ENCODE assay signal across 14 cellular contexts in genomic region chr20:32297439-32297838, GRCh38. TPM values are rescaled to one million over a fixed set of nuclear protein-coding genes. Genes with fewer than 3 reads are reported as not detected.
A peak's percentile ranks its signal among the peaks of the same experiment; 100 is the strongest.
DNase-seq lines count a peak whose midpoint lies in the region; ATAC-seq and TF ChIP-seq lines count a peak whose summit lies in the region.
"Had no signal": no experiment of that assay in that cellular context is flagged by ENCODE, and none has a peak within 500 bp of the region (broad histone marks: within the 10 kb centered on the region; RNA-seq: fewer than 3 reads in every experiment).

No MANE protein-coding gene starts in this region.

- no peak for TF ChIP-seq EP300 in ovary (IDR thresholded peaks at IDR 0.05)

- H3K4me3 Mint-ChIP-seq in activated T-helper 17 cell treated with anti-CD3 and anti-CD28 coated beads, Interleukin-2, amount 50 U/mL, for 72 hours: peak overlapping the region; percentile 42
- no peak overlapping the region for H3K4me3 Mint-ChIP-seq in memory B cell
- H3K4me3 Mint-ChIP-seq: CD4-positive, alpha-beta memory T cell; H9 had no signal

- TF ChIP-seq POLR2A in ovary (IDR thresholded peaks at IDR 0.05): no peak

- no peak overlapping the region for H3K4me3 ChIP-seq in ovary
- H3K4me3 ChIP-seq: BLaER1 treated with 17β-estradiol and CSF1 and Interleukin-3, amounts not matched to agents 10 nM and 100 nM; GM12878 had no signal

- peak; percentile 28 to 59 for ATAC-seq in activated CD4-positive, CD25-positive, alpha-beta regulatory T cell treated with anti-CD3 and anti-CD28 coated beads, Interleukin-2, amount 50 U/mL, for 24 hours
- ATAC-seq in activated T-helper 17 cell treated with anti-CD3 and anti-CD28 coated beads, Interleukin-2, amount 50 U/mL, for 72 hours (replicated peaks): peak; percentile 38
- no peak for ATAC-seq in memory B cell (ENCODE audit: low read depth)
- ATAC-seq: GM12878 had no signal

- H3K36me3 Mint-ChIP-seq in activated T-helper 17 cell treated with anti-CD3 and anti-CD28 coated beads, Interleukin-2, amount 50 U/mL, for 72 hours (ENCODE audit: low read depth): peaks cover 60% of the 10 kb centered on the region
- H3K36me3 Mint-ChIP-seq in memory B cell: peaks cover 6% of the 10 kb centered on the region

- intact Hi-C loops in ovary (cut with DNase I): no loop called here

- H3K27ac ChIP-seq in C4-2B (peak overlapping the region; percentile 10; the same call in 1 of the 2 replicates), ovary (no peak overlapping the region)
- H3K27ac ChIP-seq: BLaER1 treated with 17β-estradiol and CSF1 and Interleukin-3, amounts not matched to agents 10 nM and 100 nM had no signal

- WGBS in ovary, 3 donors: 81 to 83% (median 82%) methylated on average over 4 of the region's 4 CpGs

- no peak for TF ChIP-seq CTCF in C4-2B (conservative IDR thresholded peaks at IDR 0.05)
- no peak for TF ChIP-seq CTCF in ovary (IDR thresholded peaks at IDR 0.05)

- peaks cover 3% of the 10 kb centered on the region for H3K4me1 ChIP-seq in ovary (ENCODE audit: insufficient read depth)

- H3K27ac Mint-ChIP-seq in activated T-helper 17 cell treated with anti-CD3 and anti-CD28 coated beads, Interleukin-2, amount 50 U/mL, for 72 hours: no peak overlapping the region
- H3K27ac Mint-ChIP-seq in memory B cell: peak overlapping the region; percentile 48
- H3K27ac Mint-ChIP-seq: CD4-positive, alpha-beta memory T cell had no signal

- H3K27me3 Mint-ChIP-seq in activated T-helper 17 cell treated with anti-CD3 and anti-CD28 coated beads, Interleukin-2, amount 50 U/mL, for 72 hours: no peaks in the 10 kb centered on the region
- H3K27me3 Mint-ChIP-seq in memory B cell: no peaks in the 10 kb centered on the region
- H3K27me3 Mint-ChIP-seq: CD4-positive, alpha-beta memory T cell had no signal

- H3K4me1 Mint-ChIP-seq in activated T-helper 17 cell treated with anti-CD3 and anti-CD28 coated beads, Interleukin-2, amount 50 U/mL, for 72 hours: peaks cover 43% of the 10 kb centered on the region
- peaks cover 27% of the 10 kb centered on the region for H3K4me1 Mint-ChIP-seq in memory B cell

- no peaks in the 10 kb centered on the region for H3K36me3 ChIP-seq in ovary

- H3K9me3 ChIP-seq in ovary: no peaks in the 10 kb centered on the region
- H3K9me3 ChIP-seq: BLaER1 treated with 17β-estradiol and CSF1 and Interleukin-3, amounts not matched to agents 10 nM and 100 nM had no signal

- no peak for DNase-seq in activated CD4-positive, CD25-positive, alpha-beta regulatory T cell (lab: John Stamatoyannopoulos, UW)
- no peak for DNase-seq in memory B cell (ENCODE audit: low spot score in 2 of 2)
- DNase-seq in ovary: no peak
- DNase-seq in NCI-H524 (lab: John Stamatoyannopoulos, UW): no peak
- DNase-seq: 8988T; CD4-positive, alpha-beta memory T cell; DMS79; GOT3; H9 had no signal

- no peaks in the 10 kb centered on the region for H3K9me3 Mint-ChIP-seq in activated T-helper 17 cell treated with anti-CD3 and anti-CD28 coated beads, Interleukin-2, amount 50 U/mL, for 72 hours
- no peaks in the 10 kb centered on the region for H3K9me3 Mint-ChIP-seq in memory B cell
- H3K9me3 Mint-ChIP-seq: CD4-positive, alpha-beta memory T cell; H9 had no signal

- no peaks in the 10 kb centered on the region for H3K27me3 ChIP-seq in ovary
- H3K27me3 ChIP-seq: BLaER1 treated with 17β-estradiol and CSF1 and Interleukin-3, amounts not matched to agents 10 nM and 100 nM had no signal

RNA-seq across cellular contexts. Expression of gene KIF3B, which starts 20.0 kb away (rescaled TPM):
- total RNA-seq in activated T-helper 17 cell treated with anti-CD3 and anti-CD28 coated beads, Interleukin-2, amount 50 U/mL, for 72 hours: 10 to 100 TPM; 25.9 to 43.0 TPM
- total RNA-seq in ovary: 10 to 100 TPM; 13.8 to 28.5 (median 23.7) TPM
- polyA plus RNA-seq in ovary: 10 to 100 TPM; 10.6 to 29.8 TPM
